Comparison of ENCODE assay signal across 12 cellular contexts in genomic region chr9:98997580-98997979, GRCh38. TPM values are rescaled to one million over a fixed set of nuclear protein-coding genes. Genes with fewer than 3 reads are reported as not detected.
A peak's percentile ranks its signal among the peaks of the same experiment; 100 is the strongest.
DNase-seq lines count a peak whose midpoint lies in the region; ATAC-seq and TF ChIP-seq lines count a peak whose summit lies in the region.
"Had no signal": no experiment of that assay in that cellular context is flagged by ENCODE, and none has a peak within 500 bp of the region (broad histone marks: within the 10 kb centered on the region; RNA-seq: fewer than 3 reads in every experiment).

No MANE protein-coding gene starts in this region.

- peaks cover 2% of the 10 kb centered on the region for H3K36me3 Mint-ChIP-seq in T-helper 17 cell (ENCODE audit: low read depth)

- no peak for ATAC-seq in T-helper 17 cell

- 36 to 54% methylated on average over 4 of the region's 4 CpGs for WGBS in sigmoid colon, 2 donors
- 48 to 49% methylated on average over 4 of the region's 4 CpGs for WGBS in thyroid gland, 2 donors

- H3K27me3 ChIP-seq in sigmoid colon (no peaks in the 10 kb centered on the region), thyroid gland (no peaks in the 10 kb centered on the region)

- H3K27ac ChIP-seq in sigmoid colon = peak overlapping the region; percentile 80 to 88 (median 83)
- peak overlapping the region in 1 of 3 donors; percentile 10 for H3K27ac ChIP-seq in thyroid gland

- no peak for TF ChIP-seq POLR2A in sigmoid colon (IDR thresholded peaks at IDR 0.05)
- no peak for TF ChIP-seq POLR2A in thyroid gland (IDR thresholded peaks at IDR 0.05)

- H3K27me3 Mint-ChIP-seq in T-helper 17 cell = peaks cover 27% of the 10 kb centered on the region

- no peak overlapping the region for H3K4me3 Mint-ChIP-seq in T-helper 17 cell

- peaks cover 24% of the 10 kb centered on the region for H3K4me1 Mint-ChIP-seq in T-helper 17 cell

- peaks cover 0 to 75% (median 62%) of the 10 kb centered on the region in 4 donors for H3K4me1 ChIP-seq in sigmoid colon
- peaks cover 20 to 51% of the 10 kb centered on the region in 2 donors for H3K4me1 ChIP-seq in thyroid gland

- TF ChIP-seq CTCF in fibroblast of the aortic adventitia (IDR thresholded peaks at IDR 0.05; ENCODE audit: insufficient read depth, low read length) (no peak), sigmoid colon (IDR thresholded peaks at IDR 0.05) (no peak), thyroid gland (IDR thresholded peaks at IDR 0.05) (no peak)

- H3K27ac Mint-ChIP-seq in T-helper 17 cell = peak overlapping the region; percentile 67
- H3K27ac Mint-ChIP-seq: progenitor cell of endocrine pancreas had no signal

- H3K4me3 ChIP-seq in fibroblast of the aortic adventitia (ENCODE audit: low read depth, low read length) = no peak overlapping the region
- H3K4me3 ChIP-seq in sigmoid colon = no peak overlapping the region
- no peak overlapping the region for H3K4me3 ChIP-seq in thyroid gland (replicated peaks in 1 of 3)

- peak; percentile 56 for DNase-seq in EH (ENCODE audit: low read depth)
- DNase-seq in T-helper 17 cell = no peak
- peak; percentile 30 for DNase-seq in fibroblast of the aortic adventitia (ENCODE audit: low read depth)
- no peak for DNase-seq in sigmoid colon
- DNase-seq in superior temporal gyrus (ENCODE audit: extremely low spot score) = no peak
- DNase-seq in thyroid gland = no peak
- DNase-seq in NCI-H345 treated with DMSO at 0.1 percent for 48 hours (lab: John Stamatoyannopoulos, UW; ENCODE audit: unreplicated experiment) = no peak
- no peak for DNase-seq in stimulated activated CD4-positive, alpha-beta T cell treated with anti-CD3 and anti-CD28 coated beads, Interleukin-1b, Interleukin-23, amount 100 ng/mL, for 48 hours
- DNase-seq: stimulated activated CD4-positive, alpha-beta T cell treated with anti-CD3 and anti-CD28 coated beads, Interleukin-2, amount 100 ng/mL, for 48 hours; stimulated activated naive CD4-positive, alpha-beta T cell had no signal

- TF ChIP-seq EP300 in sigmoid colon (IDR thresholded peaks at IDR 0.05) = no peak

- H3K36me3 ChIP-seq in sigmoid colon (peaks cover 0 to 4% (median 0%) of the 10 kb centered on the region in 4 donors), thyroid gland (no peaks in the 10 kb centered on the region)

- no peaks in the 10 kb centered on the region for H3K9me3 ChIP-seq in T-helper 17 cell (ENCODE audit: control insufficient read depth, low read length, poor library complexity, severe bottlenecking)
- H3K9me3 ChIP-seq in sigmoid colon = no peaks in the 10 kb centered on the region
- H3K9me3 ChIP-seq in thyroid gland = no peaks in the 10 kb centered on the region

- intact Hi-C loops in sigmoid colon (cut with DNase I) = loop anchor here (1.0 kb wide), 1 partner anchor 22 kb away; no protein-coding TSS in a partner anchor
- intact Hi-C loops in thyroid gland (cut with DNase I) = loop anchor here (5.0 kb wide), 1 partner anchor 135 kb away; no protein-coding TSS in a partner anchor

RNA-seq across cellular contexts. Expression of gene COL15A1, which starts 53.9 kb away (rescaled TPM):
- not detected for total RNA-seq in T-helper 17 cell
- 25.1 and 25.3 TPM in 2 replicates for total RNA-seq in fibroblast of the aortic adventitia (ENCODE audit: low replicate concordance)
- 100 to 1,000 TPM in 1 of 4 donors, 10 to 100 TPM in 3; 21.4 to 104 (median 58.0) TPM for total RNA-seq in sigmoid colon
- polyA plus RNA-seq in sigmoid colon = 1 to 10 TPM in 2 of 3 donors, under 1 TPM in 1; under 0.01 to 7.1 (median 1.8) TPM
- total RNA-seq in thyroid gland = 10 to 100 TPM in 3 of 4 donors, 1 to 10 TPM in 1; 8.0 to 15.2 (median 12.8) TPM
- total RNA-seq: MCF 10A, progenitor cell of endocrine pancreas had no signal

Comparison
In these comparisons a context has a peak if more than half of its experiments do, and no peak if none do; other contexts are left out.
1. DNase-seq: peak in EH (single experiment) and fibroblast of the aortic adventitia (single experiment); none in T-helper 17 cell (0 of 3), sigmoid colon (single experiment), superior temporal gyrus (single experiment), thyroid gland (0 of 2), NCI-H345 treated with DMSO at 0.1 percent for 48 hours (single experiment) and stimulated activated CD4-positive, alpha-beta T cell treated with anti-CD3 and anti-CD28 coated beads, Interleukin-1b, Interleukin-23, amount 100 ng/mL, for 48 hours (single experiment).
2. RNA of gene COL15A1, which starts 53.9 kb away (total RNA-seq): 21.4 to 104 TPM in sigmoid colon, 25.1 to 25.3 TPM in fibroblast of the aortic adventitia and 8.0 to 15.2 TPM in thyroid gland; not detected in T-helper 17 cell; every median in the first group is over 4 times any median in the second.